1 cellular context compared by ENCODE assay signal in the genomic region with DNA sequence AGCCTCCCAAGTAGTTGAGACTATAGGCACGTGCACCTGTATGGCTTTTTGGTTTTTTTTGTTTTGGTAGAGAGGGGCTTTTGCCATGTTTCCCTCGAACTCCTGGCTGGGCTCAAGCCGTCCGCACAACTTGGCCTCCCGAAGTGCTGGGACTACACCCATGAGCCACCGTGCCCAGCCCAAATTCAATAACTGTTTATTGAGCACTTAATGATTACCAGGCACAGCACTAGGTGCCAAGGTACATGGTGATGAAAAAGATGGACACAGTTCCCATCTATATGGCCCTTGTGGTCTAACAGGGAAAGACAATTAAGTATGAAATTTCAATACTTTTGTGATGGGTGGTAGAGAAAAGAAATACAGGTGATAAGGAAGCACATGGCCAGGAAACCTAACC.
TF ChIP-seq lines count a peak whose summit lies in the region.

No MANE protein-coding gene starts in this region.

TF ChIP-seq in HCT116, 20 proteins besides CTCF, POLR2A, EP300 and RAD21 (continued from another document):
- TF ChIP-seq CBX3 (IDR thresholded peaks at IDR 0.05; ENCODE audit: low read depth) (no peak), POLR2AphosphoS5 (IDR thresholded peaks at IDR 0.05; ENCODE audit: low read depth, low read length) (no peak), ELF1 (IDR thresholded peaks at IDR 0.05; ENCODE audit: borderline replicate concordance, low read depth) (no peak), SIN3A (IDR thresholded peaks at IDR 0.05; ENCODE audit: low read depth) (no peak), JUND (IDR thresholded peaks at IDR 0.05) (no peak), EZH2phosphoT487 (IDR thresholded peaks at IDR 0.05; ENCODE audit: borderline replicate concordance) (no peak), ZNF274 (IDR thresholded peaks at IDR 0.05; ENCODE audit: low read depth, low read length) (no peak), EZH2 (IDR thresholded peaks at IDR 0.05) (no peak), CEBPB (IDR thresholded peaks at IDR 0.05; ENCODE audit: low read depth) (no peak)
- TF ChIP-seq, protein P1, sequence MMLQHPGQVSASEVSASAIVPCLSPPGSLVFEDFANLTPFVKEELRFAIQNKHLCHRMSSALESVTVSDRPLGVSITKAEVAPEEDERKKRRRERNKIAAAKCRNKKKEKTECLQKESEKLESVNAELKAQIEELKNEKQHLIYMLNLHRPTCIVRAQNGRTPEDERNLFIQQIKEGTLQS (IDR thresholded peaks at IDR 0.05) = no peak
- TF ChIP-seq, protein P2, sequence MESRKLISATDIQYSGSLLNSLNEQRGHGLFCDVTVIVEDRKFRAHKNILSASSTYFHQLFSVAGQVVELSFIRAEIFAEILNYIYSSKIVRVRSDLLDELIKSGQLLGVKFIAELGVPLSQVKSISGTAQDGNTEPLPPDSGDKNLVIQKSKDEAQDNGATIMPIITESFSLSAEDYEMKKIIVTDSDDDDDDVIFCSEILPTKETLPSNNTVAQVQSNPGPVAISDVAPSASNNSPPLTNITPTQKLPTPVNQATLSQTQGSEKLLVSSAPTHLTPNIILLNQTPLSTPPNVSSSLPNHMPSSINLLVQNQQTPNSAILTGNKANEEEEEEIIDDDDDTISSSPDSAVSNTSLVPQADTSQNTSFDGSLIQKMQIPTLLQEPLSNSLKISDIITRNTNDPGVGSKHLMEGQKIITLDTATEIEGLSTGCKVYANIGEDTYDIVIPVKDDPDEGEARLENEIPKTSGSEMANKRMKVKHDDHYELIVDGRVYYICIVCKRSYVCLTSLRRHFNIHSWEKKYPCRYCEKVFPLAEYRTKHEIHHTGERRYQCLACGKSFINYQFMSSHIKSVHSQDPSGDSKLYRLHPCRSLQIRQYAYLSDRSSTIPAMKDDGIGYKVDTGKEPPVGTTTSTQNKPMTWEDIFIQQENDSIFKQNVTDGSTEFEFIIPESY (IDR thresholded peaks at IDR 0.05; ENCODE audit: extremely low read depth, insufficient replicate concordance, low read length) = no peak
